Comparison of ENCODE assay signal across 12 cellular contexts in genomic region chr1:16374266-16374665, GRCh38. TPM values are rescaled to one million over a fixed set of nuclear protein-coding genes. Genes with fewer than 3 reads are reported as not detected.
DNase-seq lines count a peak whose midpoint lies in the region; ATAC-seq and TF ChIP-seq lines count a peak whose summit lies in the region.
"Had no signal": no experiment of that assay in that cellular context is flagged by ENCODE, and none has a peak within 500 bp of the region (broad histone marks: within the 10 kb centered on the region; RNA-seq: fewer than 3 reads in every experiment).

No MANE protein-coding gene starts in this region.

- H3K4me1 ChIP-seq in ACC112 (ENCODE audit: control insufficient read depth, insufficient read depth, low read length, unreplicated experiment) (peaks cover 60% of the 10 kb centered on the region), GM23248 (ENCODE audit: insufficient read depth) (peaks cover 37% of the 10 kb centered on the region), ascending aorta (peaks cover 6 to 85% of the 10 kb centered on the region in 2 donors), mesendoderm (ENCODE audit: control insufficient read depth, low read depth, low read length) (peaks cover 5% of the 10 kb centered on the region)

- H2BK15ac ChIP-seq in mesendoderm (replicated peaks; ENCODE audit: low read depth) = no peak overlapping the region

- no peak overlapping the region for H3K23ac ChIP-seq in mesendoderm (ENCODE audit: low read length)

- H3K18ac ChIP-seq in mesendoderm (ENCODE audit: low read length) = no peak overlapping the region

- no peak overlapping the region for H4K8ac ChIP-seq in mesendoderm (ENCODE audit: low read depth, low read length)

- H3K27ac ChIP-seq in ACC112 (ENCODE audit: low read depth, low read length) (peak overlapping the region; percentile 92), GM23248 (peak overlapping the region; percentile 3; the same call in 1 of the 2 replicates), ascending aorta (peak overlapping the region; percentile 70), mesendoderm (ENCODE audit: low read depth, low read length) (no peak overlapping the region)

- no peaks in the 10 kb centered on the region for H3K27me3 ChIP-seq in ACC112 (ENCODE audit: insufficient read depth, low read length)
- H3K27me3 ChIP-seq in GM23248 (replicated peaks; ENCODE audit: insufficient read depth) = no peaks in the 10 kb centered on the region
- H3K27me3 ChIP-seq in ascending aorta = no peaks in the 10 kb centered on the region
- H3K27me3 ChIP-seq in mesendoderm (ENCODE audit: insufficient read depth, low read length, poor library complexity) = no peaks in the 10 kb centered on the region

- no peaks in the 10 kb centered on the region for H3K9me2 ChIP-seq in GM23248 (ENCODE audit: insufficient read depth)

- H3K4me3 Mint-ChIP-seq in mesothelial cell of epicardium = no peak overlapping the region

- intact Hi-C loops in ascending aorta (cut with DNase I) = no loop called here

- H3K4me2 ChIP-seq in GM23248 (ENCODE audit: unreplicated experiment) = no peak overlapping the region
- no peak overlapping the region for H3K4me2 ChIP-seq in mesendoderm (ENCODE audit: low read length)

- 82 to 83% methylated on average over 3 of the region's 3 CpGs for WGBS in GM23248 (ENCODE audit: low coverage in 1 of 2, low lambda C conversion rate in 2 of 2, missing lambda C conversion rate in 2 of 2), 2 experiments
- WGBS in mesendoderm (ENCODE audit: extremely low coverage, insufficient coverage, low lambda C conversion rate) = no CpG with 5 or more reads among the region's 3 CpGs

- no peak overlapping the region for H2BK120ac ChIP-seq in mesendoderm (ENCODE audit: low read depth, low read length)

- ATAC-seq in GM21367 (IDR thresholded peaks at IDR 0.05; ENCODE audit: unreplicated experiment) (no peak), HG03135 (IDR thresholded peaks at IDR 0.05; ENCODE audit: unreplicated experiment) (no peak)
- ATAC-seq: HCT116, T-cell had no signal

- peak overlapping the region; percentile 97 for H3K27ac Mint-ChIP-seq in mesothelial cell of epicardium

- peaks cover 92% of the 10 kb centered on the region for H3K79me2 ChIP-seq in ACC112 (ENCODE audit: control insufficient read depth, insufficient read depth, low read length, unreplicated experiment)
- H3K79me2 ChIP-seq in GM23248 (ENCODE audit: insufficient read depth) = peaks cover 100% of the 10 kb centered on the region
- H3K79me2 ChIP-seq in mesendoderm (ENCODE audit: control insufficient read depth, insufficient read depth, low read length) = peaks cover 84% of the 10 kb centered on the region

- H3K27me3 Mint-ChIP-seq in mesothelial cell of epicardium (ENCODE audit: low read depth) = no peaks in the 10 kb centered on the region
- H3K27me3 Mint-ChIP-seq: T-cell had no signal

- TF ChIP-seq CTCF in ascending aorta (IDR thresholded peaks at IDR 0.05) (no peak), mesothelial cell of epicardium (IDR thresholded peaks at IDR 0.05; ENCODE audit: unreplicated experiment) (no peak)

- peaks cover 5% of the 10 kb centered on the region for H3K36me3 Mint-ChIP-seq in mesothelial cell of epicardium

- H3K56ac ChIP-seq in mesendoderm (ENCODE audit: low read length) = no peak overlapping the region

- H4K5ac ChIP-seq in mesendoderm (ENCODE audit: low read length) = no peak overlapping the region

- H3K9ac ChIP-seq in GM23248 (no peak overlapping the region), mesendoderm (ENCODE audit: low read length) (no peak overlapping the region)

- peaks cover 20% of the 10 kb centered on the region for H3K79me1 ChIP-seq in mesendoderm (ENCODE audit: low read length)

- H3F3A ChIP-seq in GM23248 (ENCODE audit: insufficient read depth) = peaks cover 38% of the 10 kb centered on the region

- no peaks in the 10 kb centered on the region for H3K36me3 ChIP-seq in ACC112 (ENCODE audit: insufficient read depth, low read length)
- H3K36me3 ChIP-seq in GM23248 (ENCODE audit: low read depth) = no peaks in the 10 kb centered on the region
- H3K36me3 ChIP-seq in ascending aorta = no peaks in the 10 kb centered on the region
- H3K36me3 ChIP-seq in mesendoderm (ENCODE audit: control insufficient read depth, insufficient read depth, low read length) = no peaks in the 10 kb centered on the region

- H3K4me3 ChIP-seq in ACC112 (ENCODE audit: low read depth, low read length) (no peak overlapping the region), GM23248 (no peak overlapping the region), ascending aorta (no peak overlapping the region), mesendoderm (ENCODE audit: low read length) (no peak overlapping the region)

- DNase-seq in GM23248 (no peak), ascending aorta (ENCODE audit: low spot score in 2 of 2) (no peak), mesothelial cell of epicardium (ENCODE audit: low spot score in 2 of 2, unreplicated experiment in 2 of 2) (no peak), HPDE6-E6E7 (ENCODE audit: extremely low spot score) (no peak), mesendoderm (no peak)
- DNase-seq: DMS 273 treated with DMSO at 0.1 percent for 48 hours, Kasumi-1, T-cell had no signal

- peaks cover 57% of the 10 kb centered on the region for H3K4me1 Mint-ChIP-seq in mesothelial cell of epicardium

- no peak overlapping the region for H2BK5ac ChIP-seq in mesendoderm (ENCODE audit: low read length)

- no peaks in the 10 kb centered on the region for H3K9me3 ChIP-seq in GM23248 (ENCODE audit: low read depth)
- H3K9me3 ChIP-seq in ascending aorta = no peaks in the 10 kb centered on the region

- in situ Hi-C loops in GM23248 (cut with MboI) = loop anchor here (25.0 kb wide), 1 partner anchor 287 kb away; no protein-coding TSS in a partner anchor

- no peaks in the 10 kb centered on the region for H4K20me1 ChIP-seq in GM23248 (ENCODE audit: insufficient read depth)

- no peak overlapping the region for H3K4ac ChIP-seq in mesendoderm (ENCODE audit: low read depth, low read length)

- H2AFZ ChIP-seq in ACC112 (ENCODE audit: low read length, unreplicated experiment) = no peak overlapping the region
- no peak overlapping the region for H2AFZ ChIP-seq in GM23248

- no peak overlapping the region for H2AK5ac ChIP-seq in mesendoderm (ENCODE audit: low read length)

- no peaks in the 10 kb centered on the region for H3K9me3 Mint-ChIP-seq in mesothelial cell of epicardium
- H3K9me3 Mint-ChIP-seq: T-cell had no signal

RNA-seq across cellular contexts. Expression of gene SZRD1, which starts 7.2 kb away (rescaled TPM):
- 78.8 and 92.6 TPM in 2 replicates for total RNA-seq in GM23248 (2014; rRNA removed; shearing (Covaris generic))
- polyA plus RNA-seq in GM23248 (2016; fragmentation: Nextera tagmentation; extraction: Ambion mirVana) = 61.1 and 63.8 TPM in 2 replicates
- total RNA-seq in ascending aorta (106 TPM), mesothelial cell of epicardium (116 to 121 TPM (median 119 TPM) in 3 replicates)
- 115 TPM for polyA plus RNA-seq in mesendoderm (2013, experiment 1 of 2)
- polyA plus RNA-seq in mesendoderm (2013, experiment 2 of 2) = 117 TPM

RNA-seq across cellular contexts. Expression of gene FBXO42, which starts 22.0 kb away (rescaled TPM):
- 20.2 and 27.8 TPM in 2 replicates for total RNA-seq in GM23248 (2014; rRNA removed; shearing (Covaris generic))
- 16.9 and 17.1 TPM in 2 replicates for polyA plus RNA-seq in GM23248 (2016; fragmentation: Nextera tagmentation; extraction: Ambion mirVana)
- total RNA-seq in ascending aorta = 36.6 TPM
- 24.4 to 28.8 TPM (median 25.5 TPM) in 3 replicates for total RNA-seq in mesothelial cell of epicardium
- 9.1 TPM for polyA plus RNA-seq in mesendoderm (2013, experiment 1 of 2)
- 9.4 TPM for polyA plus RNA-seq in mesendoderm (2013, experiment 2 of 2)
